2 cellular contexts compared by ENCODE assay signal in genomic region chr2:196097864-196098660, GRCh38.
A peak's percentile ranks its signal among the peaks of the same experiment; 100 is the strongest.
TF ChIP-seq lines count a peak whose summit lies in the region.

No MANE protein-coding gene starts in this region.

TF ChIP-seq in HepG2, 621 proteins besides CTCF, POLR2A, EP300 and RAD21:
- TF ChIP-seq MAFK (conservative IDR thresholded peaks at IDR 0.05 in 1 of 2, IDR thresholded peaks at IDR 0.05 in 1 of 2; ENCODE audit: low read length in 2 of 2) (peak; percentile 63 to 81), ZNF276 (CRISPR knock-in tag; IDR thresholded peaks at IDR 0.05; ENCODE audit: low read depth) (no peak), MAFF (IDR thresholded peaks at IDR 0.05; ENCODE audit: low read depth, low read length) (peak; percentile 77), ZNF142 (CRISPR knock-in tag; IDR thresholded peaks at IDR 0.05) (no peak)

TF ChIP-seq in GM12878, 131 proteins besides CTCF, POLR2A, EP300 and RAD21:
- no peak for TF ChIP-seq ZSCAN29 (IDR thresholded peaks at IDR 0.05)
- TF ChIP-seq SPI1 (IDR thresholded peaks at IDR 0.05; ENCODE audit: borderline replicate concordance, insufficient read depth, low read depth, low read length), result peak; percentile 65; the same call in 1 of the 2 replicates
